In genomic region chr20:61514018-61514755, GRCh38 we compare ENCODE assay signal across 19 cellular contexts.
DNase-seq lines count a peak whose midpoint lies in the region; ATAC-seq, FAIRE-seq and TF ChIP-seq lines count a peak whose summit lies in the region.
"Had no signal": no experiment of that assay in that cellular context is flagged by ENCODE, and none has a peak within 500 bp of the region (broad histone marks: within the 10 kb centered on the region; RNA-seq: fewer than 3 reads in every experiment).

No MANE protein-coding gene starts in this region.

- H3K4me1 Mint-ChIP-seq in brain = peaks cover 63% of the 10 kb centered on the region
- H3K4me1 Mint-ChIP-seq in nephron = peaks cover 4% of the 10 kb centered on the region

- TF ChIP-seq CTCF in brain (conservative IDR thresholded peaks at IDR 0.05) (no peak), nephron (IDR thresholded peaks at IDR 0.05; ENCODE audit: unreplicated experiment in 3 of 3) (no peak)

- H3K27me3 Mint-ChIP-seq in brain (peaks cover 3% of the 10 kb centered on the region), nephron (ENCODE audit: low read depth) (peaks cover 39% of the 10 kb centered on the region)

- no peak for ATAC-seq in Right ventricle myocardium inferior
- no peak for ATAC-seq in HG02763 (IDR thresholded peaks at IDR 0.05; ENCODE audit: unreplicated experiment)

- H3K27ac Mint-ChIP-seq in brain (peak overlapping the region in 4 of 5 experiments; percentile 10 to 40 (median 38)), nephron (peak overlapping the region; percentile 14 to 69 (median 53))

- H3K4me3 Mint-ChIP-seq in brain (no peak overlapping the region), nephron (no peak overlapping the region)

- FAIRE-seq in HTR-8/SVneo (lab: Jason Lieb, UNC) = peak; percentile 16
- FAIRE-seq: H54, RCC 7860 had no signal

- H3K36me3 Mint-ChIP-seq in brain (no peaks in the 10 kb centered on the region), nephron (ENCODE audit: low read depth) (no peaks in the 10 kb centered on the region)

- peaks cover 0 to 6% (median 0%) of the 10 kb centered on the region in 5 experiments for H3K9me3 Mint-ChIP-seq in brain
- no peaks in the 10 kb centered on the region for H3K9me3 Mint-ChIP-seq in nephron

- intact Hi-C loops in Right ventricle myocardium inferior (cut with DNase I) = no loop called here

- DNase-seq in HTR-8/SVneo (ENCODE audit: insufficient read length, low spot score) (no peak), midbrain (lab: John Stamatoyannopoulos, UW) (no peak), Right ventricle myocardium inferior (ENCODE audit: missing footprints) (no peak)
- DNase-seq in stimulated activated CD4-positive, alpha-beta T cell treated with anti-CD3 and anti-CD28 coated beads, Interleukin-1b, Interleukin-23, amount 100 ng/mL, for 48 hours = no peak
- DNase-seq: C1 segment of cervical spinal cord, DMS79, IMR-90, Kasumi-1, MG63, NCI-H1048, NCI-H1436, NCI-H1930, NCI-H2171 treated with DMSO at 0.1 percent for 48 hours, SHP77 had no signal
